ENCODE assay signal across 8 cellular contexts in genomic region chr20:31569163-31570020, GRCh38. TPM values are rescaled to one million over a fixed set of nuclear protein-coding genes. Genes with fewer than 3 reads are reported as not detected.
DNase-seq lines count a peak whose midpoint lies in the region; ATAC-seq and TF ChIP-seq lines count a peak whose summit lies in the region.

No MANE protein-coding gene starts in this region.

- DNase-seq in HFFc6 (peak; percentile 51), SHP77 (lab: John Stamatoyannopoulos, UW) (peak; percentile 39 to 71), glutamatergic neuron (peak; percentile 91), psoas muscle (peak; percentile 61 to 72), HPDE6-E6E7 (ENCODE audit: extremely low spot score) (no peak), NCI-H2107 (lab: John Stamatoyannopoulos, UW) (no peak)
- peak; percentile 55 for DNase-seq in activated gamma-delta T cell treated with anti-CD3 and anti-CD28 coated beads, Interleukin-2, amount 50 U/mL, for 16 hours (ENCODE audit: low read depth)

- no peak overlapping the region; a peak in 1 of 20 replicates for H3K4me3 ChIP-seq in BLaER1 treated with 17β-estradiol and CSF1 and Interleukin-3, amounts not matched to agents 10 nM and 100 nM
- H3K4me3 ChIP-seq in psoas muscle = no peak overlapping the region

- H3K9me3 ChIP-seq in BLaER1 treated with 17β-estradiol and CSF1 and Interleukin-3, amounts not matched to agents 10 nM and 100 nM (replicated peaks in 1 of 11) = no peaks in the 10 kb centered on the region
- H3K9me3 ChIP-seq in psoas muscle = no peaks in the 10 kb centered on the region

- peaks cover 53 to 69% (median 62%) of the 10 kb centered on the region in 11 experiments for H3K36me3 ChIP-seq in BLaER1 treated with 17β-estradiol and CSF1 and Interleukin-3, amounts not matched to agents 10 nM and 100 nM
- H3K36me3 ChIP-seq in psoas muscle (ENCODE audit: insufficient read depth in 1 of 2, low read depth in 1 of 2) = peaks cover 0 to 50% of the 10 kb centered on the region in 2 donors

- peak in 3 of 4 donors; percentile 15 to 30 (median 27) for ATAC-seq in psoas muscle

- H3K27ac Mint-ChIP-seq in HFFc6 (peak overlapping the region; percentile 94), glutamatergic neuron (ENCODE audit: unreplicated experiment) (peak overlapping the region; percentile 78)

- peaks cover 0 to 45% (median 24%) of the 10 kb centered on the region in 11 experiments; a peak in 18 of 22 replicates for H4K20me1 ChIP-seq in BLaER1 treated with 17β-estradiol and CSF1 and Interleukin-3, amounts not matched to agents 10 nM and 100 nM

- H3K4me1 Mint-ChIP-seq in HFFc6 (ENCODE audit: low read depth) (peaks cover 72% of the 10 kb centered on the region), glutamatergic neuron (ENCODE audit: low read depth, unreplicated experiment) (peaks cover 49% of the 10 kb centered on the region)

- peaks cover 17% of the 10 kb centered on the region for H3K27me3 Mint-ChIP-seq in HFFc6 (ENCODE audit: insufficient read depth)
- peaks cover 29% of the 10 kb centered on the region for H3K27me3 Mint-ChIP-seq in glutamatergic neuron (ENCODE audit: unreplicated experiment)

- no peaks in the 10 kb centered on the region for H3K27me3 ChIP-seq in BLaER1 treated with 17β-estradiol and CSF1 and Interleukin-3, amounts not matched to agents 10 nM and 100 nM
- no peaks in the 10 kb centered on the region for H3K27me3 ChIP-seq in psoas muscle (ENCODE audit: insufficient read depth in 3 of 3, low read length in 2 of 3)

- peak; percentile 94 for TF ChIP-seq CTCF in HFFc6 (IDR thresholded peaks at IDR 0.05)
- TF ChIP-seq CTCF in glutamatergic neuron (IDR thresholded peaks at IDR 0.05; ENCODE audit: partially characterized antibody, unreplicated experiment) = peak; percentile 99
- TF ChIP-seq CTCF in psoas muscle (IDR thresholded peaks at IDR 0.05) = peak; percentile 74

- peaks cover 33 to 87% (median 61%) of the 10 kb centered on the region in 10 experiments for H3K4me1 ChIP-seq in BLaER1 treated with 17β-estradiol and CSF1 and Interleukin-3, amounts not matched to agents 10 nM and 100 nM
- peaks cover 34% of the 10 kb centered on the region for H3K4me1 ChIP-seq in psoas muscle

- peak overlapping the region in 7 of 11 experiments; percentile 13 to 49 (median 39); a peak in 11 of 22 replicates for H3K9ac ChIP-seq in BLaER1 treated with 17β-estradiol and CSF1 and Interleukin-3, amounts not matched to agents 10 nM and 100 nM

- H3K36me3 Mint-ChIP-seq in HFFc6 (ENCODE audit: low read depth) (peaks cover 2% of the 10 kb centered on the region; the same call in 1 of the 2 replicates), glutamatergic neuron (ENCODE audit: unreplicated experiment) (no peaks in the 10 kb centered on the region)

- H3K9me3 Mint-ChIP-seq in HFFc6 = no peaks in the 10 kb centered on the region; the same call in 1 of the 2 replicates
- peaks cover 26% of the 10 kb centered on the region for H3K9me3 Mint-ChIP-seq in glutamatergic neuron (ENCODE audit: unreplicated experiment)

- intact Hi-C loops in psoas muscle (cut with DNase I) = loop anchor here (10.0 kb wide), 2 partner anchors 145 to 155 kb away; partner anchors contain the start of gene BCL2L1 (in 1 of the 2)

- WGBS in psoas muscle, 3 donors = 23 to 35% (median 30%) methylated on average over 10 of the region's 10 CpGs

- peak overlapping the region in 5 of 11 experiments; percentile 4 to 94 (median 49); a peak in 8 of 22 replicates for H3K4me2 ChIP-seq in BLaER1 treated with 17β-estradiol and CSF1 and Interleukin-3, amounts not matched to agents 10 nM and 100 nM

- H3K27ac ChIP-seq in BLaER1 treated with 17β-estradiol and CSF1 and Interleukin-3, amounts not matched to agents 10 nM and 100 nM = peak overlapping the region in 10 of 11 experiments; percentile 7 to 98 (median 50); a peak in 14 of 22 replicates
- peak overlapping the region; percentile 91 for H3K27ac ChIP-seq in psoas muscle

- H3K4me3 Mint-ChIP-seq in HFFc6 = no peak overlapping the region
- peak overlapping the region; percentile 43 for H3K4me3 Mint-ChIP-seq in glutamatergic neuron (ENCODE audit: unreplicated experiment)

RNA-seq across cellular contexts. Expression of gene ID1, which starts 35.7 kb away (rescaled TPM):
- 100 to 1,000 TPM; 397 to 487 (median 452) TPM for total RNA-seq in HFFc6 (2021; fragmentation: NEBNext Ultra II Directional; extraction: Animal tissue kit (Norgen Biotek cat#: 25700))
- total RNA-seq in glutamatergic neuron (ENCODE audit: unreplicated experiment) = 92.0 TPM
- total RNA-seq in psoas muscle = 100 to 1,000 TPM in 2 of 4 donors, 10 to 100 TPM in 2; 25.1 to 129 (median 102) TPM
- polyA plus RNA-seq in psoas muscle = 100 to 1,000 TPM in 1 of 3 donors, 10 to 100 TPM in 2; 45.1 to 574 (median 45.2) TPM

RNA-seq across cellular contexts. Expression of gene HM13, which starts 55.1 kb away (rescaled TPM):
- 100 to 1,000 TPM; 265 to 332 (median 284) TPM for total RNA-seq in HFFc6 (2021; fragmentation: NEBNext Ultra II Directional; extraction: Animal tissue kit (Norgen Biotek cat#: 25700))
- 320 TPM for total RNA-seq in glutamatergic neuron (ENCODE audit: unreplicated experiment)
- total RNA-seq in psoas muscle = 10 to 100 TPM; 32.4 to 62.5 (median 49.2) TPM
- polyA plus RNA-seq in psoas muscle = 100 to 1,000 TPM in 1 of 3 donors, 10 to 100 TPM in 2; 44.0 to 112 (median 48.4) TPM

Comparison
In these comparisons a context has a peak if more than half of its experiments do, and no peak if none do; other contexts are left out.
1. DNase-seq: peak in HFFc6 (single experiment), SHP77 (2 of 2), activated gamma-delta T cell treated with anti-CD3 and anti-CD28 coated beads, Interleukin-2, amount 50 U/mL, for 16 hours (single experiment), glutamatergic neuron (single experiment) and psoas muscle (2 of 2); none in HPDE6-E6E7 (single experiment) and NCI-H2107 (single experiment).
2. Peak in every context shown above with its lines, with median percentiles within 50 percentile points of each other: CTCF ChIP-seq.